ENCODE assay signal across 9 cellular contexts in the genomic region with DNA sequence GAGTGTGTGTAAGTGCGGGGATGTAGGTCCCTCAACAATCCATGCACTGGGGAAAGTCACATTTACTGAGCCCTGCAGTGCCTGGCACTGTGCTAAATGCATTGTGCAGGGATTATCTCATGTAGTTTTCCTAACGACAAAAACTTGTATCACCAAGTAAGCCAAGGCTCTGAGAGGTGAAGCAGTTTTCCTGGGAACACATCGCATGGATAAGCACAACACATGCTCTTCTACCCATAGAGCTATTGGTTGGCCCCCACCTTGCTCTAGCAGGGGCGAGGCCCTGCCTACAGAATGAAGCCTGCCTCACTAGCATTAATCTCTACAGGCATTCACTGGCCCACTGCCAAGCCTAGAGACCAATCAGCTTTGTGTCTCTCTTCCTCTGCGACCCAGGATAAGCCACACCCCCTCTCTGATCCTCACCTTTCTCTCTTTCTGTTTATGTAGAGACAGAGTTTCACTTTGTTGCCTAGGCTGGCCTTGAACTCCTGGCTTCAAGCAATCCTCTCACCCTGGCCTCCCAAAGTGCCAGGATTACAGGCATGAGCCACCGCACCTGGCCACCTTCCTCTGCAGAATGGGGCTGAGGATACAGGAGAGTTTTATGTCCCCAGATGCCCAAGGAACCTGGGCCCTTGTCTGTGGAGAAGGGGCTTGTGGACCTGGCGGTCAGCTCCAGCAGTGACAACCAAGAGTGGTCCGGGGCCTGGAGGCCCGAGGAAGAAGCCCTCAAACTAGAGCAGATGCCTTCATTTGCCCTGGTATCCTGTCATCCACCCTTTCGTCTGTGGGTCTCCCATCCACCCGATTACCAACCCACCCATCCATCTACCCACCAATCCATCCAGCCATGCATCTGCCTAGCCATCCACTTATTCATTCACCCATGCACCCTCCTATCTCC. TPM values are rescaled to one million over a fixed set of nuclear protein-coding genes. Genes with fewer than 3 reads are reported as not detected.
DNase-seq lines count a peak whose midpoint lies in the region; ATAC-seq and TF ChIP-seq lines count a peak whose summit lies in the region.
"Had no signal": no experiment of that assay in that cellular context is flagged by ENCODE, and none has a peak within 500 bp of the region (broad histone marks: within the 10 kb centered on the region; RNA-seq: fewer than 3 reads in every experiment).

No MANE protein-coding gene starts in this region.

- H3K36me3 ChIP-seq in hepatocyte (replicated peaks; ENCODE audit: insufficient read depth, low read depth) = no peaks in the 10 kb centered on the region

- DNase-seq in activated T-cell treated with anti-CD3 and anti-CD28 coated beads for 1 hour (ENCODE audit: low read depth) (peak; percentile 20), hepatocyte (ENCODE audit: low spot score) (peak; percentile 90), type B pancreatic cell (ENCODE audit: extremely low spot score, unreplicated experiment) (no peak), left lobe of liver (ENCODE audit: low spot score) (no peak)
- DNase-seq in activated T-cell treated with anti-CD3 and anti-CD28 coated beads, Interleukin-2, amount 50 U/mL, for 1 hour = no peak
- peak; percentile 85 for DNase-seq in activated CD4-positive, alpha-beta T cell treated with anti-CD3 and anti-CD28 coated beads, Interleukin-2, amount 10 ng/mL, durations not matched to agents 7 days and 5 days

- H3K4me1 Mint-ChIP-seq in activated CD4-positive, alpha-beta T cell treated with anti-CD3 and anti-CD28 coated beads, Interleukin-2, amount 10 ng/mL, durations not matched to agents 7 days and 5 days = peaks cover 12% of the 10 kb centered on the region
- peaks cover 19% of the 10 kb centered on the region for H3K4me1 Mint-ChIP-seq in type B pancreatic cell (ENCODE audit: unreplicated experiment)

- H3K27me3 ChIP-seq in hepatocyte = no peaks in the 10 kb centered on the region

- POLR2A ChIA-PET in activated CD4-positive, alpha-beta T cell treated with anti-CD3 and anti-CD28 coated beads, Interleukin-2, amount 10 ng/mL, durations not matched to agents 7 days and 5 days (lab: Charles Lee) = interaction anchor here (0.6 kb wide), 1 partner anchor 145 kb away, joined by 9 read pairs; no protein-coding TSS in a partner anchor

- peak overlapping the region; percentile 73 for H3K4me2 ChIP-seq in hepatocyte

- peaks cover 40% of the 10 kb centered on the region for H3K4me1 ChIP-seq in hepatocyte (ENCODE audit: insufficient read depth)

- ATAC-seq in left lobe of liver (no peak), HG03521 (IDR thresholded peaks at IDR 0.05; ENCODE audit: unreplicated experiment) (no peak), HG03139 (IDR thresholded peaks at IDR 0.05; ENCODE audit: unreplicated experiment) (no peak)
- ATAC-seq: CD8-positive, alpha-beta T cell had no signal

- no peaks in the 10 kb centered on the region for H3K9me2 ChIP-seq in hepatocyte (replicated peaks; ENCODE audit: insufficient read depth)

- H3K27me3 Mint-ChIP-seq in activated CD4-positive, alpha-beta T cell treated with anti-CD3 and anti-CD28 coated beads, Interleukin-2, amount 10 ng/mL, durations not matched to agents 7 days and 5 days = peaks cover 2% of the 10 kb centered on the region
- H3K27me3 Mint-ChIP-seq in type B pancreatic cell = peaks cover 3% of the 10 kb centered on the region

- H4K20me1 ChIP-seq in hepatocyte (ENCODE audit: insufficient read depth, poor library complexity, severe bottlenecking) = no peaks in the 10 kb centered on the region

- H3K4me3 ChIP-seq in hepatocyte = no peak overlapping the region

- CTCF ChIA-PET in activated CD4-positive, alpha-beta T cell treated with anti-CD3 and anti-CD28 coated beads, Interleukin-2, amount 10 ng/mL, durations not matched to agents 7 days and 5 days (lab: Charles Lee) = interaction anchor here (0.9 to 6.4 kb wide), 10 partner anchors 9 to 33 kb away, joined by 3 to 51 read pairs (median 4); no protein-coding TSS in a partner anchor

- no peaks in the 10 kb centered on the region for H3K9me3 Mint-ChIP-seq in activated CD4-positive, alpha-beta T cell treated with anti-CD3 and anti-CD28 coated beads, Interleukin-2, amount 10 ng/mL, durations not matched to agents 7 days and 5 days
- H3K9me3 Mint-ChIP-seq in type B pancreatic cell = peaks cover 8% of the 10 kb centered on the region
- H3K9me3 Mint-ChIP-seq: CD8-positive, alpha-beta T cell had no signal

- H3K36me3 Mint-ChIP-seq in activated CD4-positive, alpha-beta T cell treated with anti-CD3 and anti-CD28 coated beads, Interleukin-2, amount 10 ng/mL, durations not matched to agents 7 days and 5 days (ENCODE audit: low read depth) = no peaks in the 10 kb centered on the region
- H3K36me3 Mint-ChIP-seq in type B pancreatic cell = no peaks in the 10 kb centered on the region
- H3K36me3 Mint-ChIP-seq: CD8-positive, alpha-beta T cell had no signal

- no peak overlapping the region for H3K4me3 Mint-ChIP-seq in activated CD4-positive, alpha-beta T cell treated with anti-CD3 and anti-CD28 coated beads, Interleukin-2, amount 10 ng/mL, durations not matched to agents 7 days and 5 days
- no peak overlapping the region for H3K4me3 Mint-ChIP-seq in type B pancreatic cell
- H3K4me3 Mint-ChIP-seq: CD8-positive, alpha-beta T cell had no signal

- H3K79me2 ChIP-seq in hepatocyte = no peaks in the 10 kb centered on the region

- H2AFZ ChIP-seq in hepatocyte = no peak overlapping the region

- 70% methylated on average over 11 of the region's 11 CpGs for WGBS in hepatocyte (ENCODE audit: low lambda C conversion rate, missing lambda C conversion rate)

- H3K27ac ChIP-seq in hepatocyte = peak overlapping the region; percentile 95

- no peaks in the 10 kb centered on the region for H3K9me3 ChIP-seq in hepatocyte (ENCODE audit: low read depth)

- peak overlapping the region; percentile 73 for H3K27ac Mint-ChIP-seq in activated CD4-positive, alpha-beta T cell treated with anti-CD3 and anti-CD28 coated beads, Interleukin-2, amount 10 ng/mL, durations not matched to agents 7 days and 5 days
- H3K27ac Mint-ChIP-seq in type B pancreatic cell = peak overlapping the region; percentile 86
- H3K27ac Mint-ChIP-seq: CD8-positive, alpha-beta T cell had no signal

- TF ChIP-seq CTCF in hepatocyte (IDR thresholded peaks at IDR 0.05; ENCODE audit: poor library complexity) = no peak
- TF ChIP-seq CTCF in type B pancreatic cell (conservative IDR thresholded peaks at IDR 0.05) = no peak

RNA-seq across cellular contexts. Expression of a gene that starts 12.8 kb away (rescaled TPM):
- not detected for total RNA-seq in activated CD4-positive, alpha-beta T cell treated with anti-CD3 and anti-CD28 coated beads, Interleukin-2, amount 10 ng/mL, durations not matched to agents 7 days and 5 days
- total RNA-seq in hepatocyte (2.9 and 3.2 TPM in 2 replicates), type B pancreatic cell (ENCODE audit: low replicate concordance) (0.55 and 1.7 TPM in 2 replicates), left lobe of liver (not detected)
- 2.2 and 4.4 TPM in 2 replicates for polyA plus RNA-seq in hepatocyte
- total RNA-seq: CD8-positive, alpha-beta T cell had no signal

RNA-seq across cellular contexts. Expression of a gene that starts 19.4 kb away (rescaled TPM):
- under 1 TPM; 0.20 to 0.23 TPM for total RNA-seq in activated CD4-positive, alpha-beta T cell treated with anti-CD3 and anti-CD28 coated beads, Interleukin-2, amount 10 ng/mL, durations not matched to agents 7 days and 5 days
- total RNA-seq in hepatocyte (8.2 and 8.8 TPM in 2 replicates), type B pancreatic cell (ENCODE audit: low replicate concordance) (1.3 and 2.5 TPM in 2 replicates), left lobe of liver (0.98 TPM)
- 16.3 and 27.6 TPM in 2 replicates for polyA plus RNA-seq in hepatocyte

RNA-seq across cellular contexts. Expression of a gene that starts 25.6 kb away (rescaled TPM):
- total RNA-seq in activated CD4-positive, alpha-beta T cell treated with anti-CD3 and anti-CD28 coated beads, Interleukin-2, amount 10 ng/mL, durations not matched to agents 7 days and 5 days = 10 to 100 TPM; 20.8 to 21.4 TPM
- total RNA-seq in hepatocyte (9.7 and 17.7 TPM in 2 replicates), type B pancreatic cell (ENCODE audit: low replicate concordance) (16.1 and 18.5 TPM in 2 replicates), left lobe of liver (12.3 TPM)
- 3.5 and 5.2 TPM in 2 replicates for polyA plus RNA-seq in hepatocyte

RNA-seq across cellular contexts. Expression of a gene that starts 28.3 kb away (rescaled TPM):
- total RNA-seq in activated CD4-positive, alpha-beta T cell treated with anti-CD3 and anti-CD28 coated beads, Interleukin-2, amount 10 ng/mL, durations not matched to agents 7 days and 5 days = 100 to 1,000 TPM in 1 of 2 experiments, 10 to 100 TPM in 1; 95.2 to 112 TPM
- 106 and 131 TPM in 2 replicates for total RNA-seq in hepatocyte
- polyA plus RNA-seq in hepatocyte = 147 and 154 TPM in 2 replicates
- total RNA-seq in type B pancreatic cell (ENCODE audit: low replicate concordance) = 71.3 and 74.2 TPM in 2 replicates
- total RNA-seq in left lobe of liver = 42.6 TPM

RNA-seq across cellular contexts. Expression of a gene that starts 29.4 kb away (rescaled TPM):
- 10 to 100 TPM; 31.5 to 34.9 TPM for total RNA-seq in activated CD4-positive, alpha-beta T cell treated with anti-CD3 and anti-CD28 coated beads, Interleukin-2, amount 10 ng/mL, durations not matched to agents 7 days and 5 days
- total RNA-seq in hepatocyte (52.6 and 52.8 TPM in 2 replicates), type B pancreatic cell (ENCODE audit: low replicate concordance) (44.9 and 54.1 TPM in 2 replicates), left lobe of liver (286 TPM)
- 67.7 and 72.8 TPM in 2 replicates for polyA plus RNA-seq in hepatocyte

Comparison
In these comparisons a context has a peak if more than half of its experiments do, and no peak if none do; other contexts are left out.
1. DNase-seq: peak in activated T-cell treated with anti-CD3 and anti-CD28 coated beads for 1 hour (single experiment), activated CD4-positive, alpha-beta T cell treated with anti-CD3 and anti-CD28 coated beads, Interleukin-2, amount 10 ng/mL, durations not matched to agents 7 days and 5 days (single experiment) and hepatocyte (single experiment); none in activated T-cell treated with anti-CD3 and anti-CD28 coated beads, Interleukin-2, amount 50 U/mL, for 1 hour (single experiment), type B pancreatic cell (single experiment) and left lobe of liver (single experiment).